Comparison of ENCODE assay signal across 24 cellular contexts in genomic region chr5:68348447-68349222, GRCh38.
"Had no signal": no experiment of that assay in that cellular context is flagged by ENCODE, and none has a peak within 500 bp of the region (broad histone marks: within the 10 kb centered on the region; RNA-seq: fewer than 3 reads in every experiment).

No MANE protein-coding gene starts in this region.

- H3K27ac ChIP-seq: colonic mucosa, esophagus muscularis mucosa, foreskin keratinocyte, hepatocyte, left lung, lower lobe of right lung, ovary, suprapubic skin had no signal

- DNase-seq: colonic mucosa; effector CD8-positive, alpha-beta T cell; foreskin keratinocyte; glutamatergic neuron; kidney; left lung; lower lobe of right lung; naive thymus-derived CD8-positive, alpha-beta T cell; nephron progenitor cell; nucleus accumbens; ovary; retina; stimulated activated CD4-positive, alpha-beta T cell treated with anti-CD3 and anti-CD28 coated beads, Interleukin-12 subunit alpha, Interleukin-12 subunit beta, amount 100 ng/mL, for 4 hours; stimulated activated CD4-positive, alpha-beta T cell treated with anti-CD3 and anti-CD28 coated beads, Interleukin-1b, Interleukin-23, amount 100 ng/mL, for 48 hours; stimulated activated CD4-positive, alpha-beta T cell treated with anti-CD3 and anti-CD28 coated beads, Interleukin-4, amount 100 ng/mL, for 1 hour; stimulated activated CD8-positive, alpha-beta memory T cell treated with anti-CD3 and anti-CD28 coated beads, Interleukin-4, amount 100 ng/mL, for 48 hours; stimulated activated naive CD4-positive, alpha-beta T cell; stimulated activated naive CD8-positive, alpha-beta T cell treated with anti-CD3 and anti-CD28 coated beads, Interleukin-15, amount 100 ng/mL, for 72 hours; trophoblast cell had no signal

- H3K9me3 ChIP-seq: colonic mucosa, esophagus muscularis mucosa, left lung, lower lobe of right lung, ovary, suprapubic skin had no signal

- H3K4me1 ChIP-seq: colonic mucosa had no signal

- H3K36me3 ChIP-seq: colonic mucosa, esophagus muscularis mucosa, left lung, lower lobe of right lung, ovary, suprapubic skin had no signal

- H3K27me3 ChIP-seq: colonic mucosa, esophagus muscularis mucosa, foreskin keratinocyte, hepatocyte, left lung, ovary, suprapubic skin had no signal

- ATAC-seq: foreskin keratinocyte; left lung; lower lobe of right lung; naive thymus-derived CD8-positive, alpha-beta T cell; sciatic nerve; stimulated activated naive CD8-positive, alpha-beta T cell treated with anti-CD3 and anti-CD28 coated beads, Interleukin-15, amount 100 ng/mL, for 72 hours had no signal

- H3K4me3 ChIP-seq: colonic mucosa, esophagus muscularis mucosa, hepatocyte, left lung, lower lobe of right lung, ovary, smooth muscle cell, suprapubic skin had no signal
